1 cellular context compared by ENCODE assay signal in genomic region chr7:66732439-66732838, GRCh38.
TF ChIP-seq lines count a peak whose summit lies in the region.

No MANE protein-coding gene starts in this region.

TF ChIP-seq in HepG2, 621 proteins besides CTCF, POLR2A, EP300 and RAD21 (continued from another document):
- TF ChIP-seq, protein P1, sequence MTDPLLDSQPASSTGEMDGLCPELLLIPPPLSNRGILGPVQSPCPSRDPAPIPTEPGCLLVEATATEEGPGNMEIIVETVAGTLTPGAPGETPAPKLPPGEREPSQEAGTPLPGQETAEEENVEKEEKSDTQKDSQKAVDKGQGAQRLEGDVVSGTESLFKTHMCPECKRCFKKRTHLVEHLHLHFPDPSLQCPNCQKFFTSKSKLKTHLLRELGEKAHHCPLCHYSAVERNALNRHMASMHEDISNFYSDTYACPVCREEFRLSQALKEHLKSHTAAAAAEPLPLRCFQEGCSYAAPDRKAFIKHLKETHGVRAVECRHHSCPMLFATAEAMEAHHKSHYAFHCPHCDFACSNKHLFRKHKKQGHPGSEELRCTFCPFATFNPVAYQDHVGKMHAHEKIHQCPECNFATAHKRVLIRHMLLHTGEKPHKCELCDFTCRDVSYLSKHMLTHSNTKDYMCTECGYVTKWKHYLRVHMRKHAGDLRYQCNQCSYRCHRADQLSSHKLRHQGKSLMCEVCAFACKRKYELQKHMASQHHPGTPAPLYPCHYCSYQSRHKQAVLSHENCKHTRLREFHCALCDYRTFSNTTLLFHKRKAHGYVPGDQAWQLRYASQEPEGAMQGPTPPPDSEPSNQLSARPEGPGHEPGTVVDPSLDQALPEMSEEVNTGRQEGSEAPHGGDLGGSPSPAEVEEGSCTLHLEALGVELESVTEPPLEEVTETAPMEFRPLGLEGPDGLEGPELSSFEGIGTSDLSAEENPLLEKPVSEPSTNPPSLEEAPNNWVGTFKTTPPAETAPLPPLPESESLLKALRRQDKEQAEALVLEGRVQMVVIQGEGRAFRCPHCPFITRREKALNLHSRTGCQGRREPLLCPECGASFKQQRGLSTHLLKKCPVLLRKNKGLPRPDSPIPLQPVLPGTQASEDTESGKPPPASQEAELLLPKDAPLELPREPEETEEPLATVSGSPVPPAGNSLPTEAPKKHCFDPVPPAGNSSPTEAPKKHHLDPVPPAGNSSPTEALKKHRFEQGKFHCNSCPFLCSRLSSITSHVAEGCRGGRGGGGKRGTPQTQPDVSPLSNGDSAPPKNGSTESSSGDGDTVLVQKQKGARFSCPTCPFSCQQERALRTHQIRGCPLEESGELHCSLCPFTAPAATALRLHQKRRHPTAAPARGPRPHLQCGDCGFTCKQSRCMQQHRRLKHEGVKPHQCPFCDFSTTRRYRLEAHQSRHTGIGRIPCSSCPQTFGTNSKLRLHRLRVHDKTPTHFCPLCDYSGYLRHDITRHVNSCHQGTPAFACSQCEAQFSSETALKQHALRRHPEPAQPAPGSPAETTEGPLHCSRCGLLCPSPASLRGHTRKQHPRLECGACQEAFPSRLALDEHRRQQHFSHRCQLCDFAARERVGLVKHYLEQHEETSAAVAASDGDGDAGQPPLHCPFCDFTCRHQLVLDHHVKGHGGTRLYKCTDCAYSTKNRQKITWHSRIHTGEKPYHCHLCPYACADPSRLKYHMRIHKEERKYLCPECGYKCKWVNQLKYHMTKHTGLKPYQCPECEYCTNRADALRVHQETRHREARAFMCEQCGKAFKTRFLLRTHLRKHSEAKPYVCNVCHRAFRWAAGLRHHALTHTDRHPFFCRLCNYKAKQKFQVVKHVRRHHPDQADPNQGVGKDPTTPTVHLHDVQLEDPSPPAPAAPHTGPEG (CRISPR knock-in tag; IDR thresholded peaks at IDR 0.05): no peak
- no peak for TF ChIP-seq SP140L (CRISPR knock-in tag; IDR thresholded peaks at IDR 0.05; ENCODE audit: borderline replicate concordance)
- no peak for TF ChIP-seq TBP (CRISPR knock-in tag; IDR thresholded peaks at IDR 0.05)
- TF ChIP-seq, protein P2, sequence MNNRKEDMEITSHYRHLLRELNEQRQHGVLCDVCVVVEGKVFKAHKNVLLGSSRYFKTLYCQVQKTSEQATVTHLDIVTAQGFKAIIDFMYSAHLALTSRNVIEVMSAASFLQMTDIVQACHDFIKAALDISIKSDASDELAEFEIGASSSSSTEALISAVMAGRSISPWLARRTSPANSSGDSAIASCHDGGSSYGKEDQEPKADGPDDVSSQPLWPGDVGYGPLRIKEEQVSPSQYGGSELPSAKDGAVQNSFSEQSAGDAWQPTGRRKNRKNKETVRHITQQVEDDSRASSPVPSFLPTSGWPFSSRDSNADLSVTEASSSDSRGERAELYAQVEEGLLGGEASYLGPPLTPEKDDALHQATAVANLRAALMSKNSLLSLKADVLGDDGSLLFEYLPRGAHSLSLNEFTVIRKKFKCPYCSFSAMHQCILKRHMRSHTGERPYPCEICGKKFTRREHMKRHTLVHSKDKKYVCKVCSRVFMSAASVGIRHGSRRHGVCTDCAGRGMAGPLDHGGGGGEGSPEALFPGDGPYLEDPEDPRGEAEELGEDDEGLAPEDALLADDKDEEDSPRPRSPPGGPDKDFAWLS (CRISPR knock-in tag; IDR thresholded peaks at IDR 0.05; ENCODE audit: borderline replicate concordance): no peak
- TF ChIP-seq ZNF674 (CRISPR knock-in tag; IDR thresholded peaks at IDR 0.05; ENCODE audit: low read depth): no peak
- no peak for TF ChIP-seq ZBTB33 (CRISPR knock-in tag; IDR thresholded peaks at IDR 0.05)
- TF ChIP-seq ATF7 (IDR thresholded peaks at IDR 0.05): no peak
- no peak for TF ChIP-seq ATF7 (CRISPR knock-in tag; IDR thresholded peaks at IDR 0.05)
- no peak for TF ChIP-seq ZNF3 (CRISPR knock-in tag; IDR thresholded peaks at IDR 0.05)
- TF ChIP-seq, protein P3, sequence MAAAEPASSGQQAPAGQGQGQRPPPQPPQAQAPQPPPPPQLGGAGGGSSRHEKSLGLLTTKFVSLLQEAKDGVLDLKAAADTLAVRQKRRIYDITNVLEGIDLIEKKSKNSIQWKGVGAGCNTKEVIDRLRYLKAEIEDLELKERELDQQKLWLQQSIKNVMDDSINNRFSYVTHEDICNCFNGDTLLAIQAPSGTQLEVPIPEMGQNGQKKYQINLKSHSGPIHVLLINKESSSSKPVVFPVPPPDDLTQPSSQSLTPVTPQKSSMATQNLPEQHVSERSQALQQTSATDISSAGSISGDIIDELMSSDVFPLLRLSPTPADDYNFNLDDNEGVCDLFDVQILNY (CRISPR knock-in tag; conservative IDR thresholded peaks at IDR 0.05): no peak
- no peak for TF ChIP-seq KDM5B (CRISPR knock-in tag; IDR thresholded peaks at IDR 0.05; ENCODE audit: borderline replicate concordance)
- TF ChIP-seq SKIL (CRISPR knock-in tag; IDR thresholded peaks at IDR 0.05; ENCODE audit: borderline replicate concordance): no peak
